In genomic region chr10:120584786-120585185, GRCh38 we compare ENCODE assay signal across 18 cellular contexts.
A peak's percentile ranks its signal among the peaks of the same experiment; 100 is the strongest.
DNase-seq lines count a peak whose midpoint lies in the region; TF ChIP-seq lines count a peak whose summit lies in the region.
"Had no signal": no experiment of that assay in that cellular context is flagged by ENCODE, and none has a peak within 500 bp of the region (broad histone marks: within the 10 kb centered on the region; RNA-seq: fewer than 3 reads in every experiment).

No MANE protein-coding gene starts in this region.

- no peak overlapping the region for H3K27ac ChIP-seq in coronary artery
- H3K27ac ChIP-seq: A549, GM23248 had no signal

- peak; percentile 60 for DNase-seq in ACHN
- DNase-seq in epithelial cell of proximal tubule (ENCODE audit: low read depth) = peak; percentile 81
- DNase-seq in kidney tubule cell (ENCODE audit: low spot score) = peak; percentile 57
- no peak for DNase-seq in NCI-H146 (lab: John Stamatoyannopoulos, UW)
- no peak for DNase-seq in coronary artery (ENCODE audit: low spot score)
- no peak for DNase-seq in NCI-H748 treated with DMSO at 0.1 percent for 48 hours (lab: John Stamatoyannopoulos, UW)
- DNase-seq: 8988T; C1 segment of cervical spinal cord; CD4-positive, alpha-beta memory T cell; COR-L47; DMS153; EL; GDM1; GM23248; H7; HCEC 1CT had no signal

- in situ Hi-C loops in ACHN (cut with HindIII; ENCODE audit: low pct_ligation_motif_present, low pct_unique_long_range_greater_than_20kb, low sequenced_read_pairs) = no loop called here

- TF ChIP-seq CTCF in epithelial cell of proximal tubule (conservative IDR thresholded peaks at IDR 0.05; ENCODE audit: low read depth, low read length) = no peak
- no peak for TF ChIP-seq CTCF in coronary artery (IDR thresholded peaks at IDR 0.05)

- H3K4me3 ChIP-seq in epithelial cell of proximal tubule (ENCODE audit: low read depth, low read length) (no peak overlapping the region), coronary artery (no peak overlapping the region)
- H3K4me3 ChIP-seq: A549, GM12878, GM23248 had no signal

Comparison
In these comparisons a context has a peak if more than half of its experiments do, and no peak if none do; other contexts are left out.
1. DNase-seq: peak in ACHN (single experiment), epithelial cell of proximal tubule (single experiment) and kidney tubule cell (single experiment); none in NCI-H146 (single experiment), coronary artery (single experiment) and NCI-H748 treated with DMSO at 0.1 percent for 48 hours (single experiment).